17 cellular contexts compared by ENCODE assay signal in genomic region chr15:57323299-57323805, GRCh38. TPM values are rescaled to one million over a fixed set of nuclear protein-coding genes. Genes with fewer than 3 reads are reported as not detected.
DNase-seq lines count a peak whose midpoint lies in the region; ATAC-seq and TF ChIP-seq lines count a peak whose summit lies in the region.
"Had no signal": no experiment of that assay in that cellular context is flagged by ENCODE, and none has a peak within 500 bp of the region (broad histone marks: within the 10 kb centered on the region; RNA-seq: fewer than 3 reads in every experiment).

No MANE protein-coding gene starts in this region.

- no peaks in the 10 kb centered on the region for H3K4me1 ChIP-seq in MM.1S (ENCODE audit: low read length)

- intact Hi-C loops in posterior vena cava (cut with DNase I) (no loop called here), natural killer cell (cut with micrococcal nuclease) (no loop called here)

- TF ChIP-seq CTCF in MM.1S (IDR thresholded peaks at IDR 0.05; ENCODE audit: low read length) (no peak), natural killer cell (IDR thresholded peaks at IDR 0.05) (no peak)

- no peaks in the 10 kb centered on the region for H4K20me1 ChIP-seq in MM.1S (ENCODE audit: insufficient read depth, low read length)

- ATAC-seq in effector memory CD8-positive, alpha-beta T cell (replicated peaks), result no peak
- ATAC-seq in HG02870 (IDR thresholded peaks at IDR 0.05; ENCODE audit: unreplicated experiment) (no peak), natural killer cell (no peak)
- ATAC-seq: body of pancreas had no signal

- no peaks in the 10 kb centered on the region for H3F3A ChIP-seq in MM.1S (ENCODE audit: insufficient read depth, low read length)

- H3K27me3 ChIP-seq in MM.1S (replicated peaks; ENCODE audit: insufficient read depth, low read length), result no peaks in the 10 kb centered on the region
- H3K27me3 ChIP-seq: body of pancreas, dorsolateral prefrontal cortex, upper lobe of left lung had no signal

- no peaks in the 10 kb centered on the region for H3K9me3 Mint-ChIP-seq in effector memory CD8-positive, alpha-beta T cell
- no peaks in the 10 kb centered on the region for H3K9me3 Mint-ChIP-seq in natural killer cell
- H3K9me3 Mint-ChIP-seq: activated naive CD4-positive, alpha-beta T cell treated with anti-CD3 and anti-CD28 coated beads, Interleukin-2, amount 10 ng/mL, durations not matched to agents 7 days and 5 days; naive B cell had no signal

- peaks cover 10 to 21% of the 10 kb centered on the region in 2 donors for H3K4me1 Mint-ChIP-seq in effector memory CD8-positive, alpha-beta T cell (ENCODE audit: low read depth in 2 of 2)
- H3K4me1 Mint-ChIP-seq in natural killer cell, result peaks cover 5 to 16% of the 10 kb centered on the region in 2 donors
- H3K4me1 Mint-ChIP-seq: activated naive CD4-positive, alpha-beta T cell treated with anti-CD3 and anti-CD28 coated beads, Interleukin-2, amount 10 ng/mL, durations not matched to agents 7 days and 5 days had no signal

- no peak overlapping the region for H3K4me2 ChIP-seq in MM.1S (ENCODE audit: low read depth, low read length)

- peak overlapping the region; percentile 46; the same call in 1 of the 2 replicates for H2AFZ ChIP-seq in MM.1S (ENCODE audit: low read length)

- H3K4me3 Mint-ChIP-seq in effector memory CD8-positive, alpha-beta T cell, result peak overlapping the region; percentile 4 to 14
- H3K4me3 Mint-ChIP-seq in natural killer cell, result no peak overlapping the region
- H3K4me3 Mint-ChIP-seq: activated naive CD4-positive, alpha-beta T cell treated with anti-CD3 and anti-CD28 coated beads, Interleukin-2, amount 10 ng/mL, durations not matched to agents 7 days and 5 days had no signal

- no peak overlapping the region for H3K27ac ChIP-seq in MM.1S (ENCODE audit: low read length)
- H3K27ac ChIP-seq: body of pancreas, dorsolateral prefrontal cortex, upper lobe of left lung had no signal

- no peaks in the 10 kb centered on the region for H3K36me3 ChIP-seq in MM.1S (replicated peaks; ENCODE audit: insufficient read depth, low read length)
- H3K36me3 ChIP-seq: upper lobe of left lung had no signal

- H3K36me3 Mint-ChIP-seq in effector memory CD8-positive, alpha-beta T cell (ENCODE audit: insufficient read depth), result no peaks in the 10 kb centered on the region
- H3K36me3 Mint-ChIP-seq in natural killer cell, result no peaks in the 10 kb centered on the region
- H3K36me3 Mint-ChIP-seq: activated naive CD4-positive, alpha-beta T cell treated with anti-CD3 and anti-CD28 coated beads, Interleukin-2, amount 10 ng/mL, durations not matched to agents 7 days and 5 days; naive B cell had no signal

- no peaks in the 10 kb centered on the region for H3K9me3 ChIP-seq in MM.1S (replicated peaks; ENCODE audit: insufficient read depth, low read length)
- H3K9me3 ChIP-seq: body of pancreas, upper lobe of left lung had no signal

- DNase-seq in COR-L47 (lab: John Stamatoyannopoulos, UW) (peak; percentile 71), MM.1S (no peak), posterior vena cava (ENCODE audit: low spot score) (peak; percentile 69), HuH-7 (ENCODE audit: low spot score) (no peak), natural killer cell (no peak)
- DNase-seq in effector memory CD8-positive, alpha-beta T cell, result no peak
- DNase-seq: activated naive CD4-positive, alpha-beta T cell treated with anti-CD3 and anti-CD28 coated beads, Interleukin-2, amount 10 ng/mL, durations not matched to agents 7 days and 5 days; body of pancreas; C1 segment of cervical spinal cord; dorsolateral prefrontal cortex; hippocampal formation; KG1; naive B cell; RPMI8226; stimulated activated CD4-positive, alpha-beta T cell treated with anti-CD3 and anti-CD28 coated beads, Interleukin-4, amount 100 ng/mL, for 24 hours had no signal

- no peak overlapping the region for H3K9ac ChIP-seq in MM.1S (ENCODE audit: low read length)

- H3K9me2 ChIP-seq in MM.1S (replicated peaks; ENCODE audit: insufficient read depth, low read length), result no peaks in the 10 kb centered on the region

- peak overlapping the region; percentile 7 to 33 for H3K27ac Mint-ChIP-seq in effector memory CD8-positive, alpha-beta T cell
- no peak overlapping the region for H3K27ac Mint-ChIP-seq in natural killer cell
- H3K27ac Mint-ChIP-seq: activated naive CD4-positive, alpha-beta T cell treated with anti-CD3 and anti-CD28 coated beads, Interleukin-2, amount 10 ng/mL, durations not matched to agents 7 days and 5 days had no signal

- H3K79me2 ChIP-seq in MM.1S (ENCODE audit: low read length), result no peaks in the 10 kb centered on the region

- H3K4me3 ChIP-seq in MM.1S (ENCODE audit: low read length), result no peak overlapping the region
- H3K4me3 ChIP-seq: body of pancreas, dorsolateral prefrontal cortex, upper lobe of left lung had no signal

- H3K27me3 Mint-ChIP-seq in effector memory CD8-positive, alpha-beta T cell, result peaks cover 2 to 10% of the 10 kb centered on the region in 2 donors
- peaks cover 2 to 3% of the 10 kb centered on the region in 2 donors for H3K27me3 Mint-ChIP-seq in natural killer cell (ENCODE audit: low read depth in 2 of 2)

RNA-seq across cellular contexts. Expression of gene CGNL1, which starts 53.0 kb away (rescaled TPM):
- 10 to 100 TPM; 20.0 to 24.4 TPM for total RNA-seq in posterior vena cava
- not detected for total RNA-seq in natural killer cell

Comparison
In these comparisons a context has a peak if more than half of its experiments do, and no peak if none do; other contexts are left out.
1. DNase-seq: peak in COR-L47 (single experiment) and posterior vena cava (single experiment); none in MM.1S (single experiment), effector memory CD8-positive, alpha-beta T cell (0 of 3), HuH-7 (single experiment) and natural killer cell (single experiment).
2. H3K27ac Mint-ChIP-seq: peak in effector memory CD8-positive, alpha-beta T cell (2 of 2); none in natural killer cell (0 of 2).
3. RNA of gene CGNL1, which starts 53.0 kb away (total RNA-seq): 20.0 to 24.4 TPM in posterior vena cava; not detected in natural killer cell; every median in the first group is over 10 times any median in the second.